Comparison of ENCODE assay signal across 22 cellular contexts in the genomic region with DNA sequence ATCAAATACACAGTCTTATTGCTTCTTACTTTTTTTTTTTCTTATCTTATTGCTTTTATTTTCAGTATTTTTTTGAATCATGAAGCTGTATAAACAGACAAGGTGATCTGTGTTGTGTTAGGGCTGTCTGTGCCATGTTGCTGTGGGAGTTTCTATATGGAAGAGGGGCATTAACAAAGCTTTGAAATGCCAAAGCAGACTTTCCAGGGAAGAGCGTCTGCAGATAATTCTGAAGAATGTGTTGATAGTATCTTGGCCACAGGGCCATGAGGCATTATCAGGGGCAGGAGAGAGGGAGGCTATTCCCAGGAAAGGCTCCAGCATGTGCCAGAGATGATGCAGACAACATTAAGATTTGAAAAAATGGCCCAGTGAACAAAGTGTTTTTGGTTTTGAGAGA.
DNase-seq lines count a peak whose midpoint lies in the region; ATAC-seq, FAIRE-seq and TF ChIP-seq lines count a peak whose summit lies in the region.
"Had no signal": no experiment of that assay in that cellular context is flagged by ENCODE, and none has a peak within 500 bp of the region (broad histone marks: within the 10 kb centered on the region; RNA-seq: fewer than 3 reads in every experiment).

No MANE protein-coding gene starts in this region.

- no peaks in the 10 kb centered on the region for H3K27me3 ChIP-seq in BE2C
- H3K27me3 ChIP-seq in SK-N-SH (ENCODE audit: insufficient read depth), result no peaks in the 10 kb centered on the region
- H3K27me3 ChIP-seq in H1 (replicated peaks in 1 of 4; ENCODE audit: control insufficient read depth in 3 of 4, extremely low read depth in 1 of 4, insufficient read depth in 3 of 4, low read length in 3 of 4), result no peaks in the 10 kb centered on the region
- no peaks in the 10 kb centered on the region for H3K27me3 ChIP-seq in MM.1S (replicated peaks; ENCODE audit: insufficient read depth, low read length)
- H3K27me3 ChIP-seq: BLaER1, MG63 had no signal

- no peak for FAIRE-seq in H1 (lab: Jason Lieb, UNC)
- FAIRE-seq: G401.6, GM12878, HTR-8/SVneo had no signal

- no peak overlapping the region for H4K5ac ChIP-seq in H1 (ENCODE audit: insufficient read length, low read depth, low read length)

- H2AFZ ChIP-seq in SK-N-SH (ENCODE audit: low read depth) (no peak overlapping the region), H1 (ENCODE audit: low read length) (no peak overlapping the region), MM.1S (ENCODE audit: low read length) (no peak overlapping the region)
- H2AFZ ChIP-seq: GM23338 had no signal

- H3K18ac ChIP-seq in H1 (ENCODE audit: extremely low read depth, low read length), result no peak overlapping the region

- H2BK5ac ChIP-seq in H1 (ENCODE audit: low read depth, low read length), result no peak overlapping the region

- peak overlapping the region; percentile 42 to 62 for H3K27ac Mint-ChIP-seq in natural killer cell
- H3K27ac Mint-ChIP-seq: GM23338 had no signal

- H3K27me3 Mint-ChIP-seq in natural killer cell (ENCODE audit: low read depth in 2 of 2), result no peaks in the 10 kb centered on the region
- H3K27me3 Mint-ChIP-seq: CD4-positive, CD25-positive, alpha-beta regulatory T cell had no signal

- H3K9me3 ChIP-seq in BE2C, result no peaks in the 10 kb centered on the region
- H3K9me3 ChIP-seq in SK-N-SH, result no peaks in the 10 kb centered on the region
- H3K9me3 ChIP-seq in H1 (ENCODE audit: insufficient read depth in 2 of 2, low read depth in 1 of 2, low read length in 1 of 2), result no peaks in the 10 kb centered on the region
- no peaks in the 10 kb centered on the region for H3K9me3 ChIP-seq in MM.1S (replicated peaks; ENCODE audit: insufficient read depth, low read length)
- H3K9me3 ChIP-seq: BLaER1, MG63 had no signal

- H3K14ac ChIP-seq in H1 (ENCODE audit: insufficient read length), result no peak overlapping the region

- peak overlapping the region; percentile 44 for H3K4ac ChIP-seq in H1 (replicated peaks; ENCODE audit: insufficient read length, low read depth, low read length)

- no peak overlapping the region for H4K91ac ChIP-seq in H1 (replicated peaks; ENCODE audit: insufficient read length, low read length)

- H3K9me2 ChIP-seq in SK-N-SH (no peaks in the 10 kb centered on the region), MM.1S (replicated peaks; ENCODE audit: insufficient read depth, low read length) (no peaks in the 10 kb centered on the region)

- H2BK12ac ChIP-seq in H1 (ENCODE audit: low read depth, low read length), result no peak overlapping the region

- no peak overlapping the region for H3K9ac ChIP-seq in SK-N-SH
- H3K9ac ChIP-seq in H1 (replicated peaks in 1 of 4; ENCODE audit: extremely low read depth in 1 of 4, low read depth in 3 of 4, low read length in 3 of 4), result no peak overlapping the region
- H3K9ac ChIP-seq in MM.1S (ENCODE audit: low read length), result no peak overlapping the region
- H3K9ac ChIP-seq: BLaER1 had no signal

- H3K9me3 Mint-ChIP-seq in natural killer cell, result no peaks in the 10 kb centered on the region
- H3K9me3 Mint-ChIP-seq: CD4-positive, CD25-positive, alpha-beta regulatory T cell; GM23338 had no signal

- ATAC-seq in natural killer cell, result no peak
- ATAC-seq: GM12878, GM23338 had no signal

- no peak for TF ChIP-seq CTCF in BE2C (IDR thresholded peaks at IDR 0.05; ENCODE audit: low read depth, low read length)
- no peak for TF ChIP-seq CTCF in SK-N-SH (IDR thresholded peaks at IDR 0.05)
- no peak for TF ChIP-seq CTCF in H1 (IDR thresholded peaks at IDR 0.05; ENCODE audit: control extremely low read depth in 1 of 3, insufficient read depth in 1 of 3, low read depth in 1 of 3, low read length in 3 of 3)
- TF ChIP-seq CTCF in natural killer cell (IDR thresholded peaks at IDR 0.05), result no peak
- no peak for TF ChIP-seq CTCF in MM.1S (IDR thresholded peaks at IDR 0.05; ENCODE audit: low read length)

- no peak overlapping the region for H2BK20ac ChIP-seq in H1 (ENCODE audit: low read length)

- H3K4me2 ChIP-seq in SK-N-SH, result no peak overlapping the region
- no peak overlapping the region for H3K4me2 ChIP-seq in H1 (ENCODE audit: insufficient read depth in 1 of 2, low read depth in 2 of 2, low read length in 2 of 2)
- H3K4me2 ChIP-seq in MM.1S (ENCODE audit: low read depth, low read length), result no peak overlapping the region
- H3K4me2 ChIP-seq: BLaER1, GM23338 had no signal

- no peaks in the 10 kb centered on the region for H3K79me1 ChIP-seq in H1 (ENCODE audit: low read depth, low read length)

- no peak overlapping the region for H3K56ac ChIP-seq in H1 (replicated peaks; ENCODE audit: insufficient read length, low read depth, low read length)

- no peak overlapping the region for H4K8ac ChIP-seq in H1 (ENCODE audit: extremely low read depth, insufficient read depth, low read length)

- intact Hi-C loops in natural killer cell (cut with micrococcal nuclease), result no loop called here

- H4K20me1 ChIP-seq in SK-N-SH (ENCODE audit: insufficient read depth) (no peaks in the 10 kb centered on the region), H1 (replicated peaks in 1 of 2; ENCODE audit: control insufficient read depth in 1 of 2, insufficient read depth in 2 of 2, low read length in 2 of 2) (no peaks in the 10 kb centered on the region), MM.1S (ENCODE audit: insufficient read depth, low read length) (no peaks in the 10 kb centered on the region)

- H3K36me3 ChIP-seq in BE2C, result no peaks in the 10 kb centered on the region
- no peaks in the 10 kb centered on the region for H3K36me3 ChIP-seq in SK-N-SH (replicated peaks in 1 of 2; ENCODE audit: control insufficient read depth in 1 of 2, insufficient read depth in 2 of 2, low read length in 1 of 2)
- H3K36me3 ChIP-seq in H1 (ENCODE audit: control insufficient read depth in 2 of 4, insufficient read depth in 4 of 4, low read length in 3 of 4), result no peaks in the 10 kb centered on the region
- no peaks in the 10 kb centered on the region for H3K36me3 ChIP-seq in MM.1S (replicated peaks; ENCODE audit: insufficient read depth, low read length)
- H3K36me3 ChIP-seq: BLaER1, MG63 had no signal

- 9% methylated on average over 1 of the region's 1 CpG for WGBS in SK-N-SH (ENCODE audit: low lambda C conversion rate)
- 70% methylated on average over 1 of the region's 1 CpG; no CpG with 5 or more reads in 1 of the 2 experiments for WGBS in H1 (ENCODE audit: extremely low coverage in 1 of 2, insufficient coverage in 1 of 2, insufficient read length in 1 of 2, insufficient replicate concordance in 2 of 2, low coverage in 1 of 2, low lambda C conversion rate in 2 of 2, missing lambda C conversion rate in 1 of 2), 2 experiments

- TF ChIP-seq RAD21 in SK-N-SH (IDR thresholded peaks at IDR 0.05; ENCODE audit: low read length) (no peak), H1 (IDR thresholded peaks at IDR 0.05 in 1 of 2, conservative IDR thresholded peaks at IDR 0.05 in 1 of 2; ENCODE audit: low read depth in 2 of 2, low read length in 2 of 2) (no peak)

- no peak for TF ChIP-seq POLR2A in H1 (IDR thresholded peaks at IDR 0.05; ENCODE audit: control extremely low read depth in 1 of 2, low read depth in 2 of 2, low read length in 2 of 2)

- H3K4me3 ChIP-seq in BE2C (ENCODE audit: low read depth, low read length) (no peak overlapping the region), SK-N-SH (ENCODE audit: low read depth in 2 of 2, low read length in 1 of 2) (no peak overlapping the region), H1 (ENCODE audit: extremely low read depth in 1 of 4, insufficient read depth in 2 of 4, low read depth in 3 of 4, low read length in 4 of 4) (no peak overlapping the region), MM.1S (ENCODE audit: low read length) (no peak overlapping the region)
- H3K4me3 ChIP-seq: BLaER1, GM12878, GM23338, MG63 had no signal

- no peak overlapping the region for H3K23ac ChIP-seq in H1 (ENCODE audit: insufficient read length)

- no peak overlapping the region for H3K4me3 Mint-ChIP-seq in natural killer cell
- H3K4me3 Mint-ChIP-seq: CD4-positive, CD25-positive, alpha-beta regulatory T cell; GM23338 had no signal

- POLR2A ChIA-PET in SK-N-SH (lab: Yijun Ruan, JAX), result interaction anchor here (0.7 kb wide), 1 partner anchor 397 kb away, joined by 3 read pairs; no protein-coding TSS in a partner anchor
- POLR2A ChIA-PET in H1 (lab: Charles Lee; ENCODE audit: partially characterized antibody), result no interaction called here

- DNase-seq in BE2C (peak; percentile 38), SK-N-SH (peak; percentile 48), H1 (ENCODE audit: low read depth in 1 of 2, low spot score in 2 of 2) (no peak), natural killer cell (no peak), amygdala (lab: John Stamatoyannopoulos, UW) (no peak), NCI-H526 treated with DMSO at 0.1 percent for 48 hours (lab: John Stamatoyannopoulos, UW) (no peak), MM.1S (no peak)
- DNase-seq: CD4-positive, CD25-positive, alpha-beta regulatory T cell; HCEC 1CT; KG1; MG63; NCI-H1417; NCI-H1694; NCI-H2029 treated with DMSO at 0.1 percent for 48 hours; NCI-H446 treated with DMSO at 0.1 percent for 48 hours; NCI-H526; SHP77 treated with DMSO at 0.1 percent for 48 hours had no signal

- H3K36me3 Mint-ChIP-seq in natural killer cell, result no peaks in the 10 kb centered on the region

- H2BK15ac ChIP-seq in H1 (ENCODE audit: low read length), result no peak overlapping the region

- peak in 1 of 2 experiments; percentile 52; a peak in 1 of 4 replicates for TF ChIP-seq EP300 in SK-N-SH (IDR thresholded peaks at IDR 0.05; ENCODE audit: borderline replicate concordance in 1 of 2, low read depth in 1 of 2, low read length in 1 of 2)
- TF ChIP-seq EP300 in H1 (IDR thresholded peaks at IDR 0.05; ENCODE audit: borderline replicate concordance in 1 of 2, low read depth in 2 of 2, low read length in 2 of 2), result no peak

- H3K23me2 ChIP-seq in H1 (ENCODE audit: low read depth, low read length), result no peaks in the 10 kb centered on the region

- peaks cover 40 to 51% of the 10 kb centered on the region in 2 donors for H3K4me1 Mint-ChIP-seq in natural killer cell

- H3K27ac ChIP-seq in SK-N-SH (ENCODE audit: low read depth in 2 of 2, low read length in 1 of 2) (peak overlapping the region in 1 of 2 experiments; percentile 62; a peak in 1 of 4 replicates), H1 (ENCODE audit: low read depth, low read length) (no peak overlapping the region), MM.1S (ENCODE audit: low read length) (no peak overlapping the region)
- H3K27ac ChIP-seq: BLaER1 had no signal

- no peak overlapping the region for H2BK120ac ChIP-seq in H1 (replicated peaks; ENCODE audit: low read depth, low read length)

- H3K79me2 ChIP-seq in SK-N-SH (ENCODE audit: insufficient read depth) (no peaks in the 10 kb centered on the region), H1 (ENCODE audit: control insufficient read depth in 1 of 2, insufficient read depth in 2 of 2, low read length in 2 of 2) (peaks cover 0 to 10% of the 10 kb centered on the region in 2 experiments; a peak in 2 of 4 replicates), MM.1S (ENCODE audit: low read length) (no peaks in the 10 kb centered on the region)

- H3K4me1 ChIP-seq in BE2C (no peaks in the 10 kb centered on the region; the same call in 1 of the 2 replicates), SK-N-SH (ENCODE audit: control insufficient read depth in 1 of 2, insufficient read depth in 2 of 2, low read depth in 1 of 2, low read length in 1 of 2) (no peaks in the 10 kb centered on the region; a peak in 1 of 4 replicates), H1 (replicated peaks in 1 of 4; ENCODE audit: control insufficient read depth in 3 of 4, insufficient read depth in 4 of 4, low read length in 3 of 4) (peaks cover 0 to 5% (median 2%) of the 10 kb centered on the region in 4 experiments; a peak in 3 of 7 replicates), MM.1S (ENCODE audit: low read length) (no peaks in the 10 kb centered on the region)
- H3K4me1 ChIP-seq: BLaER1 had no signal

- H3F3A ChIP-seq in SK-N-SH (replicated peaks; ENCODE audit: insufficient read depth) (peaks cover 3% of the 10 kb centered on the region), MM.1S (ENCODE audit: insufficient read depth, low read length) (no peaks in the 10 kb centered on the region)

- CTCF ChIA-PET in SK-N-SH (lab: Yijun Ruan, JAX), result no interaction called here
- CTCF ChIA-PET in H1 (lab: Charles Lee; ENCODE audit: partially characterized antibody), result interaction anchor here (0.6 kb wide), 1 partner anchor 419 kb away, joined by 3 read pairs; no protein-coding TSS in a partner anchor

- H2AK5ac ChIP-seq in H1 (ENCODE audit: low read depth, low read length), result no peak overlapping the region

Comparison
In these comparisons a context has a peak if more than half of its experiments do, and no peak if none do; other contexts are left out.
1. DNase-seq: peak in BE2C (single experiment) and SK-N-SH (single experiment); none in H1 (0 of 2), natural killer cell (single experiment), amygdala (0 of 56), NCI-H526 treated with DMSO at 0.1 percent for 48 hours (single experiment) and MM.1S (single experiment).